In the genomic region with DNA sequence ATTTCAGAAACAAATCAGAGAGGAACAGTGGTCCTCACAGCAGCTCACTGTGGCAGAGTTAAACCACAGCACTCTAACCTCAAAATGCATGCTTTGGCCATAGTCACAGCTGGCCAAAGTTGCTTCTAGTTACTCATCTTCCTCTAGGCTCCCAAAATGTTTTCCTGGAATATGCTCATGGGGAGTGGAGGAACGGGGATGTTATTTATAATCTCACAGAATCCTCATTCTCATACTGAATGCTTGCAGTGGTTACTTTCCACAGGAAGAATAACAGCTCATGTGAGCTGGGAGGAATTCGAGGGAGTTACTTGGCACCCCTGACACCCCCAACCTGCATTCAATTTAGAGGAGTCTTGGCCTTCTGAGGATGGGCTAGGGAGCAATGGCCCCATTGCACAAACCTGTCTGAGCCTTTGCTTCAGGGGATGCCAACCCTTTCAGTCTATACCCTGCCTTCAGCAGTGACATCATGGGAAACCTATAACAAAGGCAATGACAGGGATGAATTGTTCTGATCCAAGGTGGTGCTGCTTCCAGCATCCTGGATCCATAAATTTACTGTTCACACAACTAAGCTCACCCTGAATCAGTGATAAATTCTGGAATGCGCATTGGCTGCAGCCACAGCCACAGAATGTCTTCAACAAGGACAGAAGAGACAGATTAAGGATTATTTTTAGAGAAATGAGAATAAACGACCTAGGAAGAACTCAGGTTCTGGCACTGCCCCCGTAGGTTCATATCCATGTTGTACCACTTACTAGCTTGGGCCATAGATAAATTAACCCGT, we compare ENCODE assay signal across 1 cellular context.
TF ChIP-seq lines count a peak whose summit lies in the region.

No MANE protein-coding gene starts in this region.

TF ChIP-seq in WTC11, 78 proteins besides CTCF, POLR2A, EP300 and RAD21 (continued from another document):
- TF ChIP-seq AFF4 (CRISPR knock-in tag; IDR thresholded peaks at IDR 0.05; ENCODE audit: borderline replicate concordance) (no peak), FOXJ3 (CRISPR knock-in tag; IDR thresholded peaks at IDR 0.05; ENCODE audit: borderline replicate concordance) (no peak), AR (CRISPR knock-in tag; IDR thresholded peaks at IDR 0.05) (no peak), PREB (CRISPR knock-in tag; IDR thresholded peaks at IDR 0.05; ENCODE audit: borderline replicate concordance) (no peak), ETV6 (CRISPR knock-in tag; IDR thresholded peaks at IDR 0.05) (no peak), IRF2 (CRISPR knock-in tag; IDR thresholded peaks at IDR 0.05; ENCODE audit: borderline replicate concordance, low read depth) (no peak), ERG (CRISPR knock-in tag; IDR thresholded peaks at IDR 0.05) (no peak)
- TF ChIP-seq, protein P1, sequence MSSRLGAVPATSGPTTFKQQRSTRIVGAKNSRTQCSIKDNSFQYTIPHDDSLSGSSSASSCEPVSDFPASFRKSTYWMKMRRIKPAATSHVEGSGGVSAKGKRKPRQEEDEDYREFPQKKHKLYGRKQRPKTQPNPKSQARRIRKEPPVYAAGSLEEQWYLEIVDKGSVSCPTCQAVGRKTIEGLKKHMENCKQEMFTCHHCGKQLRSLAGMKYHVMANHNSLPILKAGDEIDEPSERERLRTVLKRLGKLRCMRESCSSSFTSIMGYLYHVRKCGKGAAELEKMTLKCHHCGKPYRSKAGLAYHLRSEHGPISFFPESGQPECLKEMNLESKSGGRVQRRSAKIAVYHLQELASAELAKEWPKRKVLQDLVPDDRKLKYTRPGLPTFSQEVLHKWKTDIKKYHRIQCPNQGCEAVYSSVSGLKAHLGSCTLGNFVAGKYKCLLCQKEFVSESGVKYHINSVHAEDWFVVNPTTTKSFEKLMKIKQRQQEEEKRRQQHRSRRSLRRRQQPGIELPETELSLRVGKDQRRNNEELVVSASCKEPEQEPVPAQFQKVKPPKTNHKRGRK (CRISPR knock-in tag; IDR thresholded peaks at IDR 0.05; ENCODE audit: borderline replicate concordance), result no peak
